Comparison of ENCODE assay signal across 32 cellular contexts in the genomic region with DNA sequence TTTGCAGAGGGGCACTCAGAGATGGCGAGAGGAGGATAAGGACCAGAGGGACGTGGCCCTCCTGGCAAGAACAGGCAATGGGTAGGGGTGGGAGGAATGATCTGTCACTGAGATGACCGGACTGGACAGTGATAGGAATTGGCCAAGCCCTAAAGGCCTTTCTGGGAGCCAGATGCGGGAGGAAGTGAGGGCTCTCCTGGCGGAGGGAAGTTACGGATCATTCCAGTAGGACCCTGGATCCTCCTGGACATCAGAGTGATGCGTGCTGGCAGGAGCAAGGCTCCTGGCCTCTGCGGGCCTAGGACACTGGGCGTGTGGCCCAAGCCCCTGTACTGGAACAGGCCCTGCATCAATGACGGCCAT. TPM values are rescaled to one million over a fixed set of nuclear protein-coding genes. Genes with fewer than 3 reads are reported as not detected.
DNase-seq lines count a peak whose midpoint lies in the region; ATAC-seq and TF ChIP-seq lines count a peak whose summit lies in the region.
"Had no signal": no experiment of that assay in that cellular context is flagged by ENCODE, and none has a peak within 500 bp of the region (broad histone marks: within the 10 kb centered on the region; RNA-seq: fewer than 3 reads in every experiment).

No MANE protein-coding gene starts in this region.

- H3K9me3 ChIP-seq in RWPE2 (ENCODE audit: severe bottlenecking) = no peaks in the 10 kb centered on the region
- H3K9me3 ChIP-seq: sigmoid colon, uterus had no signal

- H3K36me3 ChIP-seq in RWPE2 (ENCODE audit: low read depth) = peaks cover 67% of the 10 kb centered on the region
- H3K36me3 ChIP-seq: uterus had no signal

- H3K27ac ChIP-seq in RWPE2 (ENCODE audit: poor library complexity, severe bottlenecking) = no peak overlapping the region
- H3K27ac ChIP-seq: BLaER1 treated with 17β-estradiol and CSF1 and Interleukin-3, amounts not matched to agents 10 nM and 100 nM; brain microvascular endothelial cell; foreskin keratinocyte; heart right ventricle; KMS-11; sigmoid colon; uterus; VCaP had no signal

- intact Hi-C loops in Calu3 (cut with micrococcal nuclease; ENCODE audit: unreplicated experiment) = no loop called here

- H3K27ac Mint-ChIP-seq in Calu3 (ENCODE audit: unreplicated experiment) = peak overlapping the region; percentile 25
- H3K27ac Mint-ChIP-seq: activated naive CD4-positive, alpha-beta T cell treated with anti-CD3 and anti-CD28 coated beads, Interleukin-2, amount 10 ng/mL, durations not matched to agents 7 days and 5 days; activated T-cell treated with anti-CD3 and anti-CD28 coated beads, Interleukin-2, amount 50 U/mL, for 72 hours; GM23338; nephron; stimulated activated memory B cell treated with anti-CD40 and anti-IgM and Interleukin-4, amounts not matched to agents 10 μg/mL and 1 μg/mL and 100 μg/mL, for 72 hours had no signal

- CTCF ChIA-PET in Calu3 (lab: Charles Lee) = no interaction called here

- peaks cover 46% of the 10 kb centered on the region for H3K36me3 Mint-ChIP-seq in Calu3 (ENCODE audit: insufficient read depth, unreplicated experiment)

- no peak for TF ChIP-seq CTCF in Calu3 (IDR thresholded peaks at IDR 0.05; ENCODE audit: unreplicated experiment)
- no peak for TF ChIP-seq CTCF in GM10266 (IDR thresholded peaks at IDR 0.05; ENCODE audit: control insufficient read depth, insufficient read depth, low read depth, missing control alignments)
- no peak for TF ChIP-seq CTCF in RWPE2 (IDR thresholded peaks at IDR 0.05; ENCODE audit: poor library complexity, severe bottlenecking)

- H3K4me1 Mint-ChIP-seq in Calu3 (ENCODE audit: low read depth, unreplicated experiment) = no peaks in the 10 kb centered on the region
- H3K4me1 Mint-ChIP-seq: activated naive CD4-positive, alpha-beta T cell treated with anti-CD3 and anti-CD28 coated beads, Interleukin-2, amount 10 ng/mL, durations not matched to agents 7 days and 5 days; GM23338; nephron had no signal

- no peaks in the 10 kb centered on the region for H3K27me3 Mint-ChIP-seq in Calu3 (ENCODE audit: unreplicated experiment)
- H3K27me3 Mint-ChIP-seq: activated naive CD4-positive, alpha-beta T cell treated with anti-CD3 and anti-CD28 coated beads, Interleukin-2, amount 10 ng/mL, durations not matched to agents 7 days and 5 days; stimulated activated memory B cell treated with anti-CD40 and anti-IgM and Interleukin-4, amounts not matched to agents 10 μg/mL and 1 μg/mL and 100 μg/mL, for 72 hours had no signal

- H3K4me1 ChIP-seq in RWPE2 (ENCODE audit: insufficient read depth, poor library complexity, severe bottlenecking) = no peaks in the 10 kb centered on the region
- H3K4me1 ChIP-seq: foreskin keratinocyte, heart right ventricle, sigmoid colon, uterus had no signal

- ATAC-seq in RWPE2 (ENCODE audit: low read depth) = peak; percentile 6; the same call in 2 of the 3 replicates
- no peak for ATAC-seq in left lobe of liver
- no peak for ATAC-seq in HG03378 (IDR thresholded peaks at IDR 0.05; ENCODE audit: unreplicated experiment)
- no peak for ATAC-seq in GM21619 (IDR thresholded peaks at IDR 0.05; ENCODE audit: unreplicated experiment)
- ATAC-seq: foreskin keratinocyte; GM23338; heart right ventricle; Right ventricle myocardium inferior; stimulated activated memory B cell treated with anti-CD40 and anti-IgM and Interleukin-4, amounts not matched to agents 10 μg/mL and 1 μg/mL and 100 μg/mL, for 72 hours had no signal

- H3K9me3 Mint-ChIP-seq in Calu3 (ENCODE audit: low read depth, unreplicated experiment) = peaks cover 6% of the 10 kb centered on the region

- H3K4me3 Mint-ChIP-seq in Calu3 (ENCODE audit: low read depth, unreplicated experiment) = no peak overlapping the region
- H3K4me3 Mint-ChIP-seq: activated naive CD4-positive, alpha-beta T cell treated with anti-CD3 and anti-CD28 coated beads, Interleukin-2, amount 10 ng/mL, durations not matched to agents 7 days and 5 days; activated T-cell treated with anti-CD3 and anti-CD28 coated beads, Interleukin-2, amount 50 U/mL, for 72 hours; GM23338; nephron; stimulated activated memory B cell treated with anti-CD40 and anti-IgM and Interleukin-4, amounts not matched to agents 10 μg/mL and 1 μg/mL and 100 μg/mL, for 72 hours had no signal

- no peak overlapping the region for H3K4me3 ChIP-seq in RWPE2 (ENCODE audit: severe bottlenecking)
- H3K4me3 ChIP-seq: BLaER1 treated with 17β-estradiol and CSF1 and Interleukin-3, amounts not matched to agents 10 nM and 100 nM; GM23338; heart right ventricle; sigmoid colon; uterus had no signal

- no TSS peak for BruUV-seq in Calu3 (replicated peaks; lab: Mats Ljungman, UMichigan)

- no peak for DNase-seq in Calu3
- DNase-seq in GM10266 (ENCODE audit: extremely low spot score) = peak; percentile 9
- no peak for DNase-seq in RWPE2 (ENCODE audit: low spot score)
- peak; percentile 28 for DNase-seq in left lobe of liver (ENCODE audit: low spot score)
- DNase-seq in NCI-H1105 (lab: John Stamatoyannopoulos, UW) = no peak
- no peak for DNase-seq in NCI-H1694 treated with DMSO at 0.1 percent for 48 hours (lab: John Stamatoyannopoulos, UW)
- DNase-seq: activated CD4-positive, alpha-beta T cell treated with anti-CD3 and anti-CD28 coated beads for 48 hours; activated naive CD4-positive, alpha-beta T cell treated with anti-CD3 and anti-CD28 coated beads, Interleukin-2, amount 10 ng/mL, durations not matched to agents 7 days and 5 days; activated T-cell treated with anti-CD3 and anti-CD28 coated beads, Interleukin-2, amount 50 U/mL, for 72 hours; amniotic stem cell; brain microvascular endothelial cell; DMS79 treated with DMSO at 0.1 percent for 48 hours; effector memory CD4-positive, alpha-beta T cell; foreskin keratinocyte; heart right ventricle; NCI-H1436; NCI-H446 treated with DMSO at 0.1 percent for 48 hours; NCI-H82; sigmoid colon; stimulated activated CD4-positive, alpha-beta T cell treated with anti-CD3 and anti-CD28 coated beads, Interleukin-4, amount 100 ng/mL, for 24 hours; uterus had no signal

- H3K27me3 ChIP-seq in RWPE2 (ENCODE audit: insufficient read depth, poor library complexity, severe bottlenecking) = no peaks in the 10 kb centered on the region
- H3K27me3 ChIP-seq: BLaER1 treated with 17β-estradiol and CSF1 and Interleukin-3, amounts not matched to agents 10 nM and 100 nM; brain microvascular endothelial cell; foreskin keratinocyte; heart right ventricle; sigmoid colon; uterus had no signal

RNA-seq across cellular contexts. Expression of gene KIF7, which starts 23.4 kb away (rescaled TPM):
- 1.4 and 1.7 TPM in 2 replicates for total RNA-seq in Calu3 (2022)
- total RNA-seq in left lobe of liver = 1.1 TPM

RNA-seq across cellular contexts. Expression of gene PLIN1, which starts 47.3 kb away (rescaled TPM):
- total RNA-seq in Calu3 (2022) (0.35 and 0.37 TPM in 2 replicates), left lobe of liver (38.1 TPM)
- total RNA-seq: T-helper 2 cell treated with Interferon-gamma antibody and Interleukin-4, amounts not matched to agents 100 ng/mL and 5 ng/mL, for 36 hours had no signal

RNA-seq across cellular contexts. Expression of gene TICRR, which starts 56.6 kb away (rescaled TPM):
- total RNA-seq in Calu3 (2022) (41.7 and 45.2 TPM in 2 replicates), left lobe of liver (0.10 TPM)

RNA-seq across cellular contexts. Expression of gene PEX11A, which starts 58.7 kb away (rescaled TPM):
- total RNA-seq in Calu3 (2022) = 6.7 and 8.0 TPM in 2 replicates
- total RNA-seq in left lobe of liver = 25.8 TPM

RNA-seq across cellular contexts. Expression of gene WDR93, which starts 58.7 kb away (rescaled TPM):
- not detected in 2 replicates for total RNA-seq in Calu3 (2022)
- not detected for total RNA-seq in left lobe of liver
- total RNA-seq: foreskin keratinocyte; lung microvascular endothelial cell; Right ventricle myocardium inferior; T-helper 2 cell treated with Interferon-gamma antibody and Interleukin-4, amounts not matched to agents 100 ng/mL and 5 ng/mL, for 36 hours had no signal

Comparison
In these comparisons a context has a peak if more than half of its experiments do, and no peak if none do; other contexts are left out.
1. DNase-seq: peak in GM10266 (single experiment) and left lobe of liver (single experiment); none in Calu3 (single experiment), RWPE2 (single experiment), NCI-H1105 (single experiment) and NCI-H1694 treated with DMSO at 0.1 percent for 48 hours (single experiment).
2. RNA of gene PLIN1, which starts 47.3 kb away (total RNA-seq): 38.1 TPM in left lobe of liver (single experiment); 0.35 to 0.37 TPM in Calu3; every median in the first group is over 10 times any median in the second.
3. RNA of gene TICRR, which starts 56.6 kb away (total RNA-seq): 41.7 to 45.2 TPM in Calu3; 0.10 TPM in left lobe of liver (single experiment); every median in the first group is over 10 times any median in the second.